In genomic region chr1:210085359-210085758, GRCh38 we compare ENCODE assay signal across 27 cellular contexts.
DNase-seq lines count a peak whose midpoint lies in the region; ATAC-seq, FAIRE-seq and TF ChIP-seq lines count a peak whose summit lies in the region.
"Had no signal": no experiment of that assay in that cellular context is flagged by ENCODE, and none has a peak within 500 bp of the region (broad histone marks: within the 10 kb centered on the region; RNA-seq: fewer than 3 reads in every experiment).

No MANE protein-coding gene starts in this region.

- intact Hi-C loops in sigmoid colon (cut with DNase I): no loop called here

- no peak overlapping the region for H3K4me3 ChIP-seq in SK-N-SH (ENCODE audit: low read depth in 2 of 2, low read length in 1 of 2)
- no peak overlapping the region for H3K4me3 ChIP-seq in HEK293 (ENCODE audit: low read depth, low read length)
- no peak overlapping the region for H3K4me3 ChIP-seq in sigmoid colon
- H3K4me3 ChIP-seq: BLaER1 had no signal

- H3K36me3 Mint-ChIP-seq in stimulated activated memory B cell treated with anti-CD40 and anti-IgM and Interleukin-4, amounts not matched to agents 10 μg/mL and 1 μg/mL and 100 μg/mL, for 72 hours: no peaks in the 10 kb centered on the region
- H3K36me3 Mint-ChIP-seq: CD14-positive monocyte; CD4-positive, alpha-beta memory T cell; CD4-positive, CD25-positive, alpha-beta regulatory T cell; CD8-positive, alpha-beta memory T cell had no signal

- H3K27ac ChIP-seq in SK-N-SH (ENCODE audit: low read depth in 2 of 2, low read length in 1 of 2) (no peak overlapping the region), HEK293 (ENCODE audit: extremely low read depth, low read depth, low read length) (no peak overlapping the region), sigmoid colon (no peak overlapping the region)
- H3K27ac ChIP-seq: 22Rv1, BLaER1 had no signal

- H3K9ac ChIP-seq in SK-N-SH: no peak overlapping the region
- H3K9ac ChIP-seq: BLaER1 had no signal

- no peak for TF ChIP-seq EP300 in SK-N-SH (IDR thresholded peaks at IDR 0.05; ENCODE audit: borderline replicate concordance in 1 of 2, low read depth in 1 of 2, low read length in 1 of 2)
- TF ChIP-seq EP300 in sigmoid colon (IDR thresholded peaks at IDR 0.05): no peak

- H3K4me1 Mint-ChIP-seq in stimulated activated memory B cell treated with anti-CD40 and anti-IgM and Interleukin-4, amounts not matched to agents 10 μg/mL and 1 μg/mL and 100 μg/mL, for 72 hours: peaks cover 5% of the 10 kb centered on the region
- H3K4me1 Mint-ChIP-seq: CD14-positive monocyte; CD4-positive, alpha-beta memory T cell; CD4-positive, CD25-positive, alpha-beta regulatory T cell; CD8-positive, alpha-beta memory T cell had no signal

- peaks cover 15% of the 10 kb centered on the region for H3K27me3 Mint-ChIP-seq in stimulated activated memory B cell treated with anti-CD40 and anti-IgM and Interleukin-4, amounts not matched to agents 10 μg/mL and 1 μg/mL and 100 μg/mL, for 72 hours
- H3K27me3 Mint-ChIP-seq: CD4-positive, CD25-positive, alpha-beta regulatory T cell had no signal

- peak; percentile 56 for FAIRE-seq in D721Med (lab: Jason Lieb, UNC)
- FAIRE-seq: GM12891, GM19239 had no signal

- H4K20me1 ChIP-seq in SK-N-SH (ENCODE audit: insufficient read depth): no peaks in the 10 kb centered on the region
- H4K20me1 ChIP-seq: BLaER1 had no signal

- TF ChIP-seq POLR2A in sigmoid colon (IDR thresholded peaks at IDR 0.05): no peak

- H3K36me3 ChIP-seq in SK-N-SH (replicated peaks in 1 of 2; ENCODE audit: control insufficient read depth in 1 of 2, insufficient read depth in 2 of 2, low read length in 1 of 2) (peaks cover 0 to 7% of the 10 kb centered on the region in 2 experiments), HEK293 (ENCODE audit: control insufficient read depth in 2 of 2, insufficient read depth in 1 of 2, low read length in 2 of 2) (no peaks in the 10 kb centered on the region), sigmoid colon (no peaks in the 10 kb centered on the region)
- H3K36me3 ChIP-seq: BE2C, BLaER1 had no signal

- H3K4me1 ChIP-seq in SK-N-SH (ENCODE audit: control insufficient read depth in 1 of 2, insufficient read depth in 2 of 2, low read depth in 1 of 2, low read length in 1 of 2) (peaks cover 0 to 5% of the 10 kb centered on the region in 2 experiments; a peak in 1 of 4 replicates), HEK293 (ENCODE audit: control insufficient read depth, insufficient read depth, low read length) (peaks cover 26% of the 10 kb centered on the region), sigmoid colon (no peaks in the 10 kb centered on the region)
- H3K4me1 ChIP-seq: BLaER1 had no signal

- no peaks in the 10 kb centered on the region for H3K79me2 ChIP-seq in SK-N-SH (ENCODE audit: insufficient read depth)

- TF ChIP-seq CTCF in SK-N-SH (IDR thresholded peaks at IDR 0.05) (no peak), D721Med (IDR thresholded peaks at IDR 0.05; ENCODE audit: insufficient read depth, missing control alignments) (no peak), HEK293 (tag by site-specific recombination; IDR thresholded peaks at IDR 0.05) (no peak), sigmoid colon (IDR thresholded peaks at IDR 0.05) (no peak)

- no peak overlapping the region for H2AFZ ChIP-seq in SK-N-SH (ENCODE audit: low read depth)

- H3K9me3 ChIP-seq in SK-N-SH (no peaks in the 10 kb centered on the region), HEK293 (ENCODE audit: control insufficient read depth, insufficient read depth, low read depth, low read length) (no peaks in the 10 kb centered on the region), sigmoid colon (no peaks in the 10 kb centered on the region)
- H3K9me3 ChIP-seq: BE2C, BLaER1 had no signal

- H3K9me2 ChIP-seq in SK-N-SH: no peaks in the 10 kb centered on the region

- no peak overlapping the region for H3K27ac Mint-ChIP-seq in stimulated activated memory B cell treated with anti-CD40 and anti-IgM and Interleukin-4, amounts not matched to agents 10 μg/mL and 1 μg/mL and 100 μg/mL, for 72 hours
- H3K27ac Mint-ChIP-seq: CD14-positive monocyte; CD4-positive, alpha-beta memory T cell; CD4-positive, CD25-positive, alpha-beta regulatory T cell; CD8-positive, alpha-beta memory T cell had no signal

- no peaks in the 10 kb centered on the region for H3K27me3 ChIP-seq in SK-N-SH (ENCODE audit: insufficient read depth)
- H3K27me3 ChIP-seq in sigmoid colon: no peaks in the 10 kb centered on the region
- H3K27me3 ChIP-seq: BE2C, BLaER1 had no signal

- no peak overlapping the region for H3K4me3 Mint-ChIP-seq in stimulated activated memory B cell treated with anti-CD40 and anti-IgM and Interleukin-4, amounts not matched to agents 10 μg/mL and 1 μg/mL and 100 μg/mL, for 72 hours
- H3K4me3 Mint-ChIP-seq: CD14-positive monocyte; CD4-positive, alpha-beta memory T cell; CD4-positive, CD25-positive, alpha-beta regulatory T cell; CD8-positive, alpha-beta memory T cell had no signal

- 23% methylated on average over 1 of the region's 1 CpG for WGBS in SK-N-SH (ENCODE audit: low lambda C conversion rate)
- 34 to 73% methylated on average over 1 of the region's 1 CpG for WGBS in sigmoid colon, 2 donors

- DNase-seq in SK-N-SH (no peak), D721Med (ENCODE audit: insufficient read length, low spot score) (no peak), sigmoid colon (no peak), kidney tubule cell (ENCODE audit: low spot score) (no peak)
- DNase-seq: ACHN; BE2C; C1 segment of cervical spinal cord; Calu3; CD4-positive, alpha-beta memory T cell; CD4-positive, CD25-positive, alpha-beta regulatory T cell; CD8-positive, alpha-beta memory T cell; COR-L47; DMS 273 treated with DMSO at 0.1 percent for 48 hours; DMS153; DMS53; DMS79; DND-41; EL; GF-D8 had no signal

- TF ChIP-seq RAD21 in SK-N-SH (IDR thresholded peaks at IDR 0.05; ENCODE audit: low read length): no peak

- CTCF ChIA-PET in SK-N-SH (lab: Yijun Ruan, JAX) (interaction anchor here (1.3 to 1.4 kb wide), 2 partner anchors 58 to 226 kb away, joined by 3 to 4 read pairs; no protein-coding TSS in a partner anchor), HEK293 (lab: Yijun Ruan, JAX) (interaction anchor here (0.6 to 0.7 kb wide), 2 partner anchors 232 to 495 kb away, joined by 3 read pairs; no protein-coding TSS in a partner anchor)

- POLR2A ChIA-PET in SK-N-SH (lab: Yijun Ruan, JAX): no interaction called here
- POLR2A ChIA-PET in HEK293 (lab: Yijun Ruan, JAX): no interaction called here

- no peak for ATAC-seq in SK-N-SH treated with all-trans-retinoic acid at 6 μM for 48 hours
- ATAC-seq in stimulated activated memory B cell treated with anti-CD40 and anti-IgM and Interleukin-4, amounts not matched to agents 10 μg/mL and 1 μg/mL and 100 μg/mL, for 72 hours: no peak

- H3F3A ChIP-seq in SK-N-SH (replicated peaks; ENCODE audit: insufficient read depth): no peaks in the 10 kb centered on the region

- no peak overlapping the region for H3K4me2 ChIP-seq in SK-N-SH
- H3K4me2 ChIP-seq: BLaER1 had no signal

- H3K9me3 Mint-ChIP-seq in stimulated activated memory B cell treated with anti-CD40 and anti-IgM and Interleukin-4, amounts not matched to agents 10 μg/mL and 1 μg/mL and 100 μg/mL, for 72 hours: no peaks in the 10 kb centered on the region

TF ChIP-seq in SK-N-SH, 30 proteins besides CTCF, POLR2A, EP300 and RAD21:
- TF ChIP-seq RCOR1 (IDR thresholded peaks at IDR 0.05; ENCODE audit: low read length) (no peak), GATA2 (CRISPR knock-in tag; IDR thresholded peaks at IDR 0.05) (peak; percentile 40)

TF ChIP-seq in SK-N-SH treated with all-trans-retinoic acid at 6 μM for 48 hours, 23 proteins besides CTCF, POLR2A, EP300 and RAD21:
- no peak for TF ChIP-seq ZC3H10 (CRISPR knock-in tag; IDR thresholded peaks at IDR 0.05)

TF ChIP-seq in HEK293, 187 proteins besides CTCF, POLR2A, EP300 and RAD21 (continues in another document):
- TF ChIP-seq ZNF398 (tag by site-specific recombination; IDR thresholded peaks at IDR 0.05): no peak
- TF ChIP-seq ZBTB17 (tag by site-specific recombination; IDR thresholded peaks at IDR 0.05): no peak
- TF ChIP-seq KLF8 (tag by site-specific recombination; IDR thresholded peaks at IDR 0.05): 0 out of 2 replicates have a peak, but pooled peaks have one; percentile 32
- TF ChIP-seq ZNF202 (tag by site-specific recombination; IDR thresholded peaks at IDR 0.05; ENCODE audit: borderline replicate concordance): no peak
- TF ChIP-seq ZXDB (tag by site-specific recombination; IDR thresholded peaks at IDR 0.05): peak; percentile 82
- TF ChIP-seq INSM2 (tag by site-specific recombination; IDR thresholded peaks at IDR 0.05): no peak
- no peak for TF ChIP-seq ZFP3 (tag by site-specific recombination; IDR thresholded peaks at IDR 0.05; ENCODE audit: low read depth)
- TF ChIP-seq TCF7L2 (IDR thresholded peaks at IDR 0.05; ENCODE audit: borderline replicate concordance, low read depth, low read length): peak; percentile 52; the same call in 1 of the 2 replicates
- peak; percentile 54; the same call in 1 of the 2 replicates for TF ChIP-seq OSR2 (tag by site-specific recombination; IDR thresholded peaks at IDR 0.05)
- peak; percentile 59 for TF ChIP-seq FEZF1 (tag by site-specific recombination; IDR thresholded peaks at IDR 0.05)
